In the genomic region with DNA sequence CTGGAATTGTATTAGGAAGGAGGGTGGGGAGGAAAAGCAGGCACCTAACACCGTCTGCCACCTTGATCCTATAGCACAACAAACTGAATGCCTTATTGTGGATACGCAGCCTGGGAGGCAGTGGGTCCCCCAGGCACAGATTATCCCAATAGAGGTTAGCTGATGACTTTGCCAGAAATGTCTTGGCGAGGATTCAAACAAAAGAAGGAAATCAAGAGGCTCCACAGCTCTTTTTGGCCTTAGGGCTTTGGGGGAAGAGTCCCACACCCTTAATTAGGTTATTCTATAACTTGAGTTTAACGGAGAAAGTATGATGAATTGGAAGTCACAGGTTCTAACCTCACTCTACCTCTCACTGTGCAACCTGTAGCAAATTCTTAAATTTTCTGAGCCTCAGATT, we compare ENCODE assay signal across 20 cellular contexts.
DNase-seq lines count a peak whose midpoint lies in the region; FAIRE-seq and TF ChIP-seq lines count a peak whose summit lies in the region.
"Had no signal": no experiment of that assay in that cellular context is flagged by ENCODE, and none has a peak within 500 bp of the region (broad histone marks: within the 10 kb centered on the region; RNA-seq: fewer than 3 reads in every experiment).

No MANE protein-coding gene starts in this region.

- no peaks in the 10 kb centered on the region for H3K9me3 ChIP-seq in PC-9 (ENCODE audit: insufficient read depth, low read depth)
- no peaks in the 10 kb centered on the region for H3K9me3 ChIP-seq in kidney (ENCODE audit: control insufficient read depth in 1 of 2, low read length in 2 of 2)
- H3K9me3 ChIP-seq in testis = no peaks in the 10 kb centered on the region
- H3K9me3 ChIP-seq: HAP-1, SJSA1 had no signal

- no peaks in the 10 kb centered on the region for H4K20me1 ChIP-seq in PC-9 (ENCODE audit: insufficient read depth)

- no peaks in the 10 kb centered on the region for H3K27me3 ChIP-seq in PC-9 (ENCODE audit: insufficient read depth, low read depth)
- H3K27me3 ChIP-seq in testis = no peaks in the 10 kb centered on the region
- H3K27me3 ChIP-seq: SJSA1 had no signal

- H3K4me1 ChIP-seq in PC-9 (replicated peaks; ENCODE audit: insufficient read depth) (peaks cover 38% of the 10 kb centered on the region), kidney (ENCODE audit: control insufficient read depth in 1 of 2, insufficient read depth in 1 of 2, low read depth in 1 of 2, low read length in 2 of 2) (no peaks in the 10 kb centered on the region), testis (no peaks in the 10 kb centered on the region)
- H3K4me1 ChIP-seq: HAP-1 had no signal

- POLR2A ChIA-PET in PC-9 (lab: Charles Lee; ENCODE audit: unreplicated experiment) = interaction anchor here (0.6 to 0.9 kb wide), 2 partner anchors 21 to 46 kb away, joined by 4 to 7 read pairs; no protein-coding TSS in a partner anchor

- H3K79me2 ChIP-seq in PC-9 (ENCODE audit: low read depth) = peaks cover 40% of the 10 kb centered on the region

- TF ChIP-seq CTCF in PC-9 (conservative IDR thresholded peaks at IDR 0.05) = no peak
- TF ChIP-seq CTCF in kidney (IDR thresholded peaks at IDR 0.05; ENCODE audit: borderline replicate concordance, extremely low read depth, insufficient read depth) = no peak
- no peak for TF ChIP-seq CTCF in testis (IDR thresholded peaks at IDR 0.05)

- no peak overlapping the region for H3K9ac ChIP-seq in kidney (ENCODE audit: low read length in 2 of 2)
- H3K9ac ChIP-seq: GM23248 had no signal

- peak overlapping the region; percentile 28 for H3K4me2 ChIP-seq in PC-9

- H3K9me2 ChIP-seq in PC-9 (ENCODE audit: insufficient read depth) = no peaks in the 10 kb centered on the region

- 0 out of 2 replicates have a peak, but pooled peaks cover 2% of the 10 kb centered on the region for H3K36me3 ChIP-seq in PC-9 (ENCODE audit: low read depth)
- no peaks in the 10 kb centered on the region for H3K36me3 ChIP-seq in kidney (ENCODE audit: control insufficient read depth in 1 of 2, insufficient read depth in 2 of 2, low read length in 2 of 2)
- no peaks in the 10 kb centered on the region for H3K36me3 ChIP-seq in testis (ENCODE audit: low read depth, missing control alignments)
- H3K36me3 ChIP-seq: HAP-1, SJSA1 had no signal

- 88 to 89% methylated on average over 4 of the region's 4 CpGs for WGBS in testis, 2 donors

- intact Hi-C loops in PC-9 (cut with micrococcal nuclease; ENCODE audit: unreplicated experiment) (no loop called here), kidney (cut with DNase I) (no loop called here), testis (cut with DNase I; ENCODE audit: low total_unique reads) (no loop called here)

- peak; percentile 34 for DNase-seq in EH (ENCODE audit: low read depth)
- no peak for DNase-seq in PC-9
- peak; percentile 15 for DNase-seq in kidney
- peak; percentile 78 for DNase-seq in renal cortical epithelial cell (ENCODE audit: low read depth)
- DNase-seq in RPMI8226 = no peak
- DNase-seq in testis = no peak
- no peak for DNase-seq in KG1 (lab: John Stamatoyannopoulos, UW)
- DNase-seq: ACHN; C1 segment of cervical spinal cord; CD8-positive, alpha-beta memory T cell; DMS53; GM23248; NCI-H1092 treated with DMSO at 0.1 percent for 48 hours; NCI-H1436 treated with DMSO at 0.1 percent for 48 hours; NCI-H1930; NCI-H510A; NCI-H748 treated with DMSO at 0.1 percent for 48 hours had no signal

- no TSS peak for BruUV-seq in PC-9 (replicated peaks; lab: Mats Ljungman, UMichigan)

- H3F3A ChIP-seq in PC-9 (ENCODE audit: insufficient read depth, low read depth) = peaks cover 22% of the 10 kb centered on the region

- no peak for FAIRE-seq in kidney (lab: Jason Lieb, UNC)
- FAIRE-seq: GM19239 had no signal

- H2AFZ ChIP-seq in PC-9 = no peak overlapping the region
- H2AFZ ChIP-seq: GM23248 had no signal

- H3K4me3 ChIP-seq in PC-9 (no peak overlapping the region), kidney (ENCODE audit: low read length in 2 of 2) (no peak overlapping the region), testis (no peak overlapping the region)
- H3K4me3 ChIP-seq: GM23248, HAP-1, SJSA1 had no signal

- H3K27ac ChIP-seq in PC-9 (no peak overlapping the region), kidney (ENCODE audit: low read depth in 2 of 2, low read length in 2 of 2) (no peak overlapping the region), testis (no peak overlapping the region)
- H3K27ac ChIP-seq: GM23248, SJSA1 had no signal

- CTCF ChIA-PET in PC-9 (lab: Charles Lee) = no interaction called here

- no peak for TF ChIP-seq POLR2A in testis (IDR thresholded peaks at IDR 0.05)

Comparison
In these comparisons a context has a peak if more than half of its experiments do, and no peak if none do; other contexts are left out.
1. DNase-seq: peak in EH (single experiment), kidney (single experiment) and renal cortical epithelial cell (single experiment); none in PC-9 (0 of 2), RPMI8226 (single experiment), testis (single experiment) and KG1 (single experiment).